In the genomic region with DNA sequence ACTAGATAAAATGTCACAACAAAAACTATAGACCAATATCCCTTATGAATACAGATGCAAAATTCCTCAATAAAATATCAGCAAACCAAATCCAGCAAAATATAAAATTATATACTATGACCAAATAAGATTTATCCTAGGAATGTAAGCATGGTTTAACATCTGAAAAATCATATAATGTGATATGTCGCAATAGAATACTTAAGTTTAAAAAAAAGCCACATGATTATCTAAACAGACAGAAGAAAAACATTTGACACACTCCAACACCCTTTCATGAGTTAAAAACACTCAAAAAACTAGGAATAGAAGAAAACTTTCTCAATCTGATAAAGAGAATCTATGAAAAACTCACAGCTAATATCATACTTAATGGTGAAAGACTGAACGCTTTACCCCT, we compare ENCODE assay signal across 32 cellular contexts. TPM values are rescaled to one million over a fixed set of nuclear protein-coding genes. Genes with fewer than 3 reads are reported as not detected.
"Had no signal": no experiment of that assay in that cellular context is flagged by ENCODE, and none has a peak within 500 bp of the region (broad histone marks: within the 10 kb centered on the region; RNA-seq: fewer than 3 reads in every experiment).

No MANE protein-coding gene starts in this region.

- H3K4me3 ChIP-seq: SJCRH30, SK-N-MC had no signal

- H3K9me3 Mint-ChIP-seq: activated CD4-positive, alpha-beta memory T cell treated with anti-CD3 and anti-CD28 coated beads for 36 hours; activated naive CD4-positive, alpha-beta T cell treated with anti-CD3 and anti-CD28 coated beads for 36 hours; activated naive CD4-positive, alpha-beta T cell treated with anti-CD3 and anti-CD28 coated beads, Interleukin-2, amount 50 U/mL, for 72 hours; activated T-cell treated with anti-CD3 and anti-CD28 coated beads, Interleukin-2, amount 50 U/mL, for 4 hours; activated T-helper 1 cell treated with anti-CD3 and anti-CD28 coated beads, Interleukin-12 subunit alpha, Interleukin-12 subunit beta, Interleukin-2, Interleukin-4 antibody, amounts not matched to agents 30 ng/mL and 10 ng/mL and 1 ng/mL, durations not matched to agents 14 hours and 24 hours and 36 hours; T-helper 2 cell treated with Interferon-gamma antibody and Interleukin-4, amounts not matched to agents 5 μg/mL and 100 μg/mL, for 36 hours; WTC11 had no signal

- H3K27ac ChIP-seq: SJCRH30, SK-N-MC had no signal

- H3K27me3 Mint-ChIP-seq: activated CD4-positive, alpha-beta memory T cell treated with anti-CD3 and anti-CD28 coated beads for 36 hours; brain had no signal

- ATAC-seq: activated CD4-positive, CD25-positive, alpha-beta regulatory T cell treated with anti-CD3 and anti-CD28 coated beads, Interleukin-2, amount 50 U/mL, for 24 hours; activated naive CD4-positive, alpha-beta T cell treated with anti-CD3 and anti-CD28 coated beads, Interleukin-2, amount 50 U/mL, for 72 hours; activated T-cell treated with anti-CD3 and anti-CD28 coated beads, Interleukin-2, amount 50 U/mL, for 4 hours; Panc1; WTC11 had no signal

- DNase-seq: activated CD4-positive, alpha-beta memory T cell treated with anti-CD3 and anti-CD28 coated beads for 36 hours; activated CD4-positive, alpha-beta T cell treated with anti-CD3 and anti-CD28 coated beads for 4 hours; activated CD4-positive, alpha-beta T cell treated with anti-CD3 and anti-CD28 coated beads, Interleukin-2, amount 50 U/mL, for 1 hour; activated CD8-positive, alpha-beta memory T cell treated with anti-CD3 and anti-CD28 coated beads, Interleukin-2, amount 50 U/mL, for 4 hours; activated gamma-delta T cell treated with Interleukin-2 at 50 U/mL for 16 hours; activated naive CD4-positive, alpha-beta T cell treated with anti-CD3 and anti-CD28 coated beads for 36 hours; activated T-cell treated with anti-CD3 and anti-CD28 coated beads for 4 hours; activated T-cell treated with anti-CD3 and anti-CD28 coated beads, Interleukin-2, amount 50 U/mL, for 4 hours; anterior cingulate cortex; central memory CD4-positive, alpha-beta T cell; MM.1S; MV-4-11; NCI-H1092; NCI-H1436 treated with DMSO at 0.1 percent for 48 hours; NCI-H1694 treated with DMSO at 0.1 percent for 48 hours; NCI-H2029; NCI-H345; NCI-H524 treated with DMSO at 0.1 percent for 48 hours; SHP77; SJCRH30 had no signal

- H3K4me3 Mint-ChIP-seq: activated CD4-positive, alpha-beta memory T cell treated with anti-CD3 and anti-CD28 coated beads for 36 hours; activated naive CD4-positive, alpha-beta T cell treated with anti-CD3 and anti-CD28 coated beads for 36 hours; activated T-cell treated with anti-CD3 and anti-CD28 coated beads, Interleukin-2, amount 50 U/mL, for 4 hours; activated T-helper 1 cell treated with anti-CD3 and anti-CD28 coated beads, Interleukin-12 subunit alpha, Interleukin-12 subunit beta, Interleukin-2, Interleukin-4 antibody, amounts not matched to agents 30 ng/mL and 10 ng/mL and 1 ng/mL, durations not matched to agents 14 hours and 24 hours and 36 hours; brain; T-helper 2 cell treated with Interferon-gamma antibody and Interleukin-4, amounts not matched to agents 5 μg/mL and 100 μg/mL, for 36 hours; WTC11 had no signal

- H3K27ac Mint-ChIP-seq: activated CD4-positive, alpha-beta memory T cell treated with anti-CD3 and anti-CD28 coated beads for 36 hours; activated naive CD4-positive, alpha-beta T cell treated with anti-CD3 and anti-CD28 coated beads for 36 hours; activated naive CD4-positive, alpha-beta T cell treated with anti-CD3 and anti-CD28 coated beads, Interleukin-2, amount 50 U/mL, for 72 hours; activated T-helper 1 cell treated with anti-CD3 and anti-CD28 coated beads, Interleukin-12 subunit alpha, Interleukin-12 subunit beta, Interleukin-2, Interleukin-4 antibody, amounts not matched to agents 30 ng/mL and 10 ng/mL and 1 ng/mL, durations not matched to agents 14 hours and 24 hours and 36 hours; brain; T-helper 2 cell treated with Interferon-gamma antibody and Interleukin-4, amounts not matched to agents 5 μg/mL and 100 μg/mL, for 36 hours; WTC11 had no signal

- H3K27me3 ChIP-seq: SJCRH30 had no signal

- H3K4me1 Mint-ChIP-seq: brain, WTC11 had no signal

- H3K9me3 ChIP-seq: SJCRH30 had no signal

RNA-seq across cellular contexts. Expression of a gene that starts 33.8 kb away (rescaled TPM):
- total RNA-seq: activated CD4-positive, alpha-beta memory T cell treated with anti-CD3 and anti-CD28 coated beads for 36 hours; activated naive CD4-positive, alpha-beta T cell treated with anti-CD3 and anti-CD28 coated beads for 36 hours; activated naive CD4-positive, alpha-beta T cell treated with anti-CD3 and anti-CD28 coated beads, Interleukin-2, amount 50 U/mL, for 72 hours; activated T-cell treated with anti-CD3 and anti-CD28 coated beads, Interleukin-2, amount 50 U/mL, for 4 hours; activated T-helper 1 cell treated with anti-CD3 and anti-CD28 coated beads, Interleukin-12 subunit alpha, Interleukin-12 subunit beta, Interleukin-2, Interleukin-4 antibody, amounts not matched to agents 30 ng/mL and 10 ng/mL and 1 ng/mL, durations not matched to agents 14 hours and 24 hours and 36 hours; LHCN-M2; NCI-H460; RPMI7951; SJCRH30; T-helper 1 cell treated with Interleukin-12 subunit alpha and Interleukin-12 subunit beta and Interleukin-4 antibody, amounts not matched to agents 30 ng/mL and 1 ng/mL, for 36 hours; WTC11 had no signal
